In the genomic region with DNA sequence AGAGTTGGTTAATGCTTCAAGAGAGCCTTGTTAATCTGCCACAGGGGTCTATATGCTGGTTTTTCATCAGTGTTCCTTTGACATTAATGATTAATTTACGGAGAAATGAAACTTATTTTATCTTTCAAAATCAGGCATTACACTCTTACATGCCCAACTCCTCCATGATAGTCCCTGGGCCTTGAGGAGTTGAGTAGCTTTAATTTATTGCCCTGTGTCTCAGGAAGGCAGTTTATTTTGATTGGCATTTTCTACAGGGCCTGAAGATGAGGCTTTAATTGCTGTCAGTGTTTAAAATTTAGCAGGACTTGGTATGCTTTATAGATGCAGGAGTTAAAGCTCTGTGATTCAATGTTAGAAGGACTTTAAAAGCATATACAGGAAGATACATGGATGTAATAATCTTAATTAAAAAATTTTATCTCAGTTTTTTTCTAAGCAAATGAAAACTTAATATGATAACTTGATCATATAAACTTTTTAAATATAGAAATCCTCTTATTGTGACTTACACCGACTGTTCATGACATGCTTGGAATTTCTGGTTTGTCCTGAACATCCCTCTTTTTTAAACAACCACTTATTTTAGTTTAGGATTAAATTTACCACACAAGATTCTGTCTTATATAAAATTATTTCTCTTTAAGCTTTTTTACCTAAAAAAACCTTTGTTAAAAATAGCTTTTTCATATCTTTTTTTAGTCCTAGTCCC, we compare ENCODE assay signal across 1 cellular context.
TF ChIP-seq lines count a peak whose summit lies in the region.

No MANE protein-coding gene starts in this region.

TF ChIP-seq in K562, 482 proteins besides CTCF, POLR2A, EP300 and RAD21 (continued from another document):
- TF ChIP-seq, protein P1, sequence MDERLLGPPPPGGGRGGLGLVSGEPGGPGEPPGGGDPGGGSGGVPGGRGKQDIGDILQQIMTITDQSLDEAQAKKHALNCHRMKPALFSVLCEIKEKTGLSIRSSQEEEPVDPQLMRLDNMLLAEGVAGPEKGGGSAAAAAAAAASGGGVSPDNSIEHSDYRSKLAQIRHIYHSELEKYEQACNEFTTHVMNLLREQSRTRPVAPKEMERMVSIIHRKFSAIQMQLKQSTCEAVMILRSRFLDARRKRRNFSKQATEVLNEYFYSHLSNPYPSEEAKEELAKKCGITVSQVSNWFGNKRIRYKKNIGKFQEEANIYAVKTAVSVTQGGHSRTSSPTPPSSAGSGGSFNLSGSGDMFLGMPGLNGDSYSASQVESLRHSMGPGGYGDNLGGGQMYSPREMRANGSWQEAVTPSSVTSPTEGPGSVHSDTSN (CRISPR knock-in tag; IDR thresholded peaks at IDR 0.05; ENCODE audit: low read depth): no peak
- TF ChIP-seq, protein P1 (tag; conservative IDR thresholded peaks at IDR 0.05; ENCODE audit: low read depth): peak; percentile 71
- TF ChIP-seq ZFP36 (IDR thresholded peaks at IDR 0.05; ENCODE audit: low read depth, low read length, partially characterized antibody) (peak; percentile 63), ZNF561 (CRISPR knock-in tag; conservative IDR thresholded peaks at IDR 0.05) (no peak), ZC3H4 (CRISPR knock-in tag; IDR thresholded peaks at IDR 0.05; ENCODE audit: borderline replicate concordance) (no peak), MEF2A (IDR thresholded peaks at IDR 0.05; ENCODE audit: control insufficient read depth, low read depth, low read length) (0 out of 2 replicates have a peak, but pooled peaks have one; percentile 17)
- TF ChIP-seq, protein P2, sequence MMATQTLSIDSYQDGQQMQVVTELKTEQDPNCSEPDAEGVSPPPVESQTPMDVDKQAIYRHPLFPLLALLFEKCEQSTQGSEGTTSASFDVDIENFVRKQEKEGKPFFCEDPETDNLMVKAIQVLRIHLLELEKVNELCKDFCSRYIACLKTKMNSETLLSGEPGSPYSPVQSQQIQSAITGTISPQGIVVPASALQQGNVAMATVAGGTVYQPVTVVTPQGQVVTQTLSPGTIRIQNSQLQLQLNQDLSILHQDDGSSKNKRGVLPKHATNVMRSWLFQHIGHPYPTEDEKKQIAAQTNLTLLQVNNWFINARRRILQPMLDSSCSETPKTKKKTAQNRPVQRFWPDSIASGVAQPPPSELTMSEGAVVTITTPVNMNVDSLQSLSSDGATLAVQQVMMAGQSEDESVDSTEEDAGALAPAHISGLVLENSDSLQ (IDR thresholded peaks at IDR 0.05): peak; percentile 27; the same call in 1 of the 2 replicates
- TF ChIP-seq, protein P3, sequence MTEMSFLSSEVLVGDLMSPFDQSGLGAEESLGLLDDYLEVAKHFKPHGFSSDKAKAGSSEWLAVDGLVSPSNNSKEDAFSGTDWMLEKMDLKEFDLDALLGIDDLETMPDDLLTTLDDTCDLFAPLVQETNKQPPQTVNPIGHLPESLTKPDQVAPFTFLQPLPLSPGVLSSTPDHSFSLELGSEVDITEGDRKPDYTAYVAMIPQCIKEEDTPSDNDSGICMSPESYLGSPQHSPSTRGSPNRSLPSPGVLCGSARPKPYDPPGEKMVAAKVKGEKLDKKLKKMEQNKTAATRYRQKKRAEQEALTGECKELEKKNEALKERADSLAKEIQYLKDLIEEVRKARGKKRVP (CRISPR knock-in tag; IDR thresholded peaks at IDR 0.05): no peak
